In the genomic region with DNA sequence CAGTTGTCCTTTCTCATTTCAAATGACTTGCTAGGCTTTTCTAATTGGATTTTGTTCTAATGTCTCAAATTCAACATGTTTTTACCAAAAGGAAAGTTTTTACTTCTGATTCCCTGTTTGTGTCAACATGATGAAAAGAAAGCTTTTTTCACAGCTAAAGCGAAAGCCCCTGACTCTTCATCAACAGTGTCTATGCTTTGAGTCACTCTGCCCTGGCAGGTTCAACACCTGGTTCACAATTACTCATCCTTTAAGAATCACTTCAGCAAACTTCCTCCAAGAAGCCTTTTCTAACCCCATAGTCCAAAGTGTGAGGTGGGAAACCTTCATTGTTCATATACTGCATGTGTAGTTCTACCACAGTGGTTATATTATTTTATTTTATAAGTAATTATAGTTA, we compare ENCODE assay signal across 1 cellular context.
TF ChIP-seq lines count a peak whose summit lies in the region.

No MANE protein-coding gene starts in this region.

TF ChIP-seq in GM23338, 12 proteins besides CTCF, POLR2A, EP300 and RAD21 (continued from another document):
- TF ChIP-seq, protein P1, sequence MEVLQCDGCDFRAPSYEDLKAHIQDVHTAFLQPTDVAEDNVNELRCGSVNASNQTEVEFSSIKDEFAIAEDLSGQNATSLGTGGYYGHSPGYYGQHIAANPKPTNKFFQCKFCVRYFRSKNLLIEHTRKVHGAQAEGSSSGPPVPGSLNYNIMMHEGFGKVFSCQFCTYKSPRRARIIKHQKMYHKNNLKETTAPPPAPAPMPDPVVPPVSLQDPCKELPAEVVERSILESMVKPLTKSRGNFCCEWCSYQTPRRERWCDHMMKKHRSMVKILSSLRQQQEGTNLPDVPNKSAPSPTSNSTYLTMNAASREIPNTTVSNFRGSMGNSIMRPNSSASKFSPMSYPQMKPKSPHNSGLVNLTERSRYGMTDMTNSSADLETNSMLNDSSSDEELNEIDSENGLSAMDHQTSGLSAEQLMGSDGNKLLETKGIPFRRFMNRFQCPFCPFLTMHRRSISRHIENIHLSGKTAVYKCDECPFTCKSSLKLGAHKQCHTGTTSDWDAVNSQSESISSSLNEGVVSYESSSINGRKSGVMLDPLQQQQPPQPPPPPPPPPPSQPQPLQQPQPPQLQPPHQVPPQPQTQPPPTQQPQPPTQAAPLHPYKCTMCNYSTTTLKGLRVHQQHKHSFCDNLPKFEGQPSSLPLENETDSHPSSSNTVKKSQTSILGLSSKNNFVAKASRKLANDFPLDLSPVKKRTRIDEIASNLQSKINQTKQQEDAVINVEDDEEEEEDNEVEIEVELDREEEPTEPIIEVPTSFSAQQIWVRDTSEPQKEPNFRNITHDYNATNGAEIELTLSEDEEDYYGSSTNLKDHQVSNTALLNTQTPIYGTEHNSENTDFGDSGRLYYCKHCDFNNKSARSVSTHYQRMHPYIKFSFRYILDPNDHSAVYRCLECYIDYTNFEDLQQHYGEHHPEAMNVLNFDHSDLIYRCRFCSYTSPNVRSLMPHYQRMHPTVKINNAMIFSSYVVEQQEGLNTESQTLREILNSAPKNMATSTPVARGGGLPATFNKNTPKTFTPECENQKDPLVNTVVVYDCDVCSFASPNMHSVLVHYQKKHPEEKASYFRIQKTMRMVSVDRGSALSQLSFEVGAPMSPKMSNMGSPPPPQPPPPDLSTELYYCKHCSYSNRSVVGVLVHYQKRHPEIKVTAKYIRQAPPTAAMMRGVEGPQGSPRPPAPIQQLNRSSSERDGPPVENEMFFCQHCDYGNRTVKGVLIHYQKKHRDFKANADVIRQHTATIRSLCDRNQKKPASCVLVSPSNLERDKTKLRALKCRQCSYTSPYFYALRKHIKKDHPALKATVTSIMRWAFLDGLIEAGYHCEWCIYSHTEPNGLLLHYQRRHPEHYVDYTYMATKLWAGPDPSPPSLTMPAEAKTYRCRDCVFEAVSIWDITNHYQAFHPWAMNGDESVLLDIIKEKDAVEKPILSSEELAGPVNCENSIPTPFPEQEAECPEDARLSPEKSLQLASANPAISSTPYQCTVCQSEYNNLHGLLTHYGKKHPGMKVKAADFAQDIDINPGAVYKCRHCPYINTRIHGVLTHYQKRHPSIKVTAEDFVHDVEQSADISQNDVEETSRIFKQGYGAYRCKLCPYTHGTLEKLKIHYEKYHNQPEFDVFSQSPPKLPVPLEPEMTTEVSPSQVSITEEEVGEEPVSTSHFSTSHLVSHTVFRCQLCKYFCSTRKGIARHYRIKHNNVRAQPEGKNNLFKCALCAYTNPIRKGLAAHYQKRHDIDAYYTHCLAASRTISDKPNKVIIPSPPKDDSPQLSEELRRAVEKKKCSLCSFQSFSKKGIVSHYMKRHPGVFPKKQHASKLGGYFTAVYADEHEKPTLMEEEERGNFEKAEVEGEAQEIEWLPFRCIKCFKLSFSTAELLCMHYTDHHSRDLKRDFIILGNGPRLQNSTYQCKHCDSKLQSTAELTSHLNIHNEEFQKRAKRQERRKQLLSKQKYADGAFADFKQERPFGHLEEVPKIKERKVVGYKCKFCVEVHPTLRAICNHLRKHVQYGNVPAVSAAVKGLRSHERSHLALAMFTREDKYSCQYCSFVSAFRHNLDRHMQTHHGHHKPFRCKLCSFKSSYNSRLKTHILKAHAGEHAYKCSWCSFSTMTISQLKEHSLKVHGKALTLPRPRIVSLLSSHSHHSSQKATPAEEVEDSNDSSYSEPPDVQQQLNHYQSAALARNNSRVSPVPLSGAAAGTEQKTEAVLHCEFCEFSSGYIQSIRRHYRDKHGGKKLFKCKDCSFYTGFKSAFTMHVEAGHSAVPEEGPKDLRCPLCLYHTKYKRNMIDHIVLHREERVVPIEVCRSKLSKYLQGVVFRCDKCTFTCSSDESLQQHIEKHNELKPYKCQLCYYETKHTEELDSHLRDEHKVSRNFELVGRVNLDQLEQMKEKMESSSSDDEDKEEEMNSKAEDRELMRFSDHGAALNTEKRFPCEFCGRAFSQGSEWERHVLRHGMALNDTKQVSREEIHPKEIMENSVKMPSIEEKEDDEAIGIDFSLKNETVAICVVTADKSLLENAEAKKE (CRISPR knock-in tag; IDR thresholded peaks at IDR 0.05), result no peak
TF ChIP-seq in GM23338: peak in this region for 0.
